In the genomic region with DNA sequence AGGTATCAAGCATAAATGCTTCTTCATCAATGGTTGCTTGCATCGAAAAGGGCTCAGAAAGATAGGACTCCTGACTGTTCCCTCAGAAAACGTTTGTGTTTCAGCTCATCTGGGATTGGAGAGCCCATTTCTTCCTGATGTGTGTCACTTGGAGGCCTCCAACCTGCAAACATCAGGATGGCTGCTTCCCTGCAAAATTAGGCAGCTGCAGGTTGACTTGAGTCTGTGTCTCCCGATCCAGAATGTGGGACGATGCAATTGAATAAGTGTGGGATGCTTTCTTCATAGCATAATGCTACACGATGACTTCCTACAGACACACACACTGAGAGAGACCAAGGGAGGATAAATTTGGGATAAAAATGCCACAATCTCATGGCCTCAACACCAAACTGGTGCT, we compare ENCODE assay signal across 1 cellular context.
TF ChIP-seq lines count a peak whose summit lies in the region.

No MANE protein-coding gene starts in this region.

TF ChIP-seq in H1, 55 proteins besides CTCF, POLR2A, EP300 and RAD21:
- TF ChIP-seq MAFK (IDR thresholded peaks at IDR 0.05; ENCODE audit: low read depth, low read length) = no peak
